ENCODE assay signal across 1 cellular context in genomic region chr1:26548841-26549240, GRCh38.
TF ChIP-seq lines count a peak whose summit lies in the region.

No MANE protein-coding gene starts in this region.

TF ChIP-seq in K562, 482 proteins besides CTCF, POLR2A, EP300 and RAD21:
- TF ChIP-seq PKNOX1 (IDR thresholded peaks at IDR 0.05) (peak; percentile 36; the same call in 1 of the 2 replicates), YY1 (IDR thresholded peaks at IDR 0.05; ENCODE audit: borderline replicate concordance in 1 of 3, control insufficient read depth in 1 of 3, extremely low read depth in 1 of 3, insufficient read depth in 3 of 3, insufficient read length in 1 of 3, insufficient replicate concordance in 2 of 3, low read depth in 1 of 3, low read length in 2 of 3) (no peak), CBX3 (IDR thresholded peaks at IDR 0.05; ENCODE audit: borderline replicate concordance in 1 of 2, low read length in 2 of 2) (no peak), MEIS2 (IDR thresholded peaks at IDR 0.05; ENCODE audit: partially characterized antibody) (peak; percentile 31), PRPF4 (IDR thresholded peaks at IDR 0.05; ENCODE audit: insufficient read depth, low read depth, low read length, poor library complexity, severe bottlenecking) (no peak)
TF ChIP-seq in K562: peak in this region for 2.
